In the genomic region with DNA sequence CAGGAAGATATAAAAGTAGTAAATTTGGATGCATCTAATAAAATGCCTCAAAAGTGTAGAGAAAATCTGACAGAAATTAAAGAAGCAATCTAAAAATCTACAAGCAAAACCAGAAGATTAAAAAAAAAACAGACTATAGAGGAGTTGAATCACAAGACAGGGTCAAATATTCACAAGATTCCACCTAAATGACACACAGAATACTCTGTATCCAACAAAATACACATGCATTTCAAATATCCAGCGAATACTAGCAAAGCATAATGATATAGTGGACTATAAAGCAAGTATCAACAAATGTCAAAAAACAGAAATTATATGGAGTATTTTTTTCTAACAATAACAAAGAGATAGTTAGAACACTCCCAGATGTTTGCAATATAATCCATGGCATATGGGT, we compare ENCODE assay signal across 3 cellular contexts.
TF ChIP-seq lines count a peak whose summit lies in the region.

No MANE protein-coding gene starts in this region.

TF ChIP-seq in A549, 52 proteins besides CTCF, POLR2A, EP300 and RAD21 (continued from another document):
- TF ChIP-seq KDM1A (IDR thresholded peaks at IDR 0.05; ENCODE audit: low read depth) (no peak), PHF8 (IDR thresholded peaks at IDR 0.05; ENCODE audit: borderline replicate concordance, low read depth) (no peak), MAFK (IDR thresholded peaks at IDR 0.05; ENCODE audit: partially characterized antibody) (no peak), HOXA7 (CRISPR knock-in tag; IDR thresholded peaks at IDR 0.05) (no peak)
- TF ChIP-seq, protein P1, sequence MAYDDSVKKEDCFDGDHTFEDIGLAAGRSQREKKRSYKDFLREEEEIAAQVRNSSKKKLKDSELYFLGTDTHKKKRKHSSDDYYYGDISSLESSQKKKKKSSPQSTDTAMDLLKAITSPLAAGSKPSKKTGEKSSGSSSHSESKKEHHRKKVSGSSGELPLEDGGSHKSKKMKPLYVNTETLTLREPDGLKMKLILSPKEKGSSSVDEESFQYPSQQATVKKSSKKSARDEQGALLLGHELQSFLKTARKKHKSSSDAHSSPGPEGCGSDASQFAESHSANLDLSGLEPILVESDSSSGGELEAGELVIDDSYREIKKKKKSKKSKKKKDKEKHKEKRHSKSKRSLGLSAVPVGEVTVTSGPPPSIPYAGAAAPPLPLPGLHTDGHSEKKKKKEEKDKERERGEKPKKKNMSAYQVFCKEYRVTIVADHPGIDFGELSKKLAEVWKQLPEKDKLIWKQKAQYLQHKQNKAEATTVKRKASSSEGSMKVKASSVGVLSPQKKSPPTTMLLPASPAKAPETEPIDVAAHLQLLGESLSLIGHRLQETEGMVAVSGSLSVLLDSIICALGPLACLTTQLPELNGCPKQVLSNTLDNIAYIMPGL (CRISPR knock-in tag; IDR thresholded peaks at IDR 0.05; ENCODE audit: borderline replicate concordance), result no peak
- TF ChIP-seq, protein P2, sequence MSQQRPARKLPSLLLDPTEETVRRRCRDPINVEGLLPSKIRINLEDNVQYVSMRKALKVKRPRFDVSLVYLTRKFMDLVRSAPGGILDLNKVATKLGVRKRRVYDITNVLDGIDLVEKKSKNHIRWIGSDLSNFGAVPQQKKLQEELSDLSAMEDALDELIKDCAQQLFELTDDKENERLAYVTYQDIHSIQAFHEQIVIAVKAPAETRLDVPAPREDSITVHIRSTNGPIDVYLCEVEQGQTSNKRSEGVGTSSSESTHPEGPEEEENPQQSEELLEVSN (IDR thresholded peaks at IDR 0.05; ENCODE audit: borderline replicate concordance, low read depth), result no peak

TF ChIP-seq in IMR-90, 13 proteins besides CTCF, POLR2A, EP300 and RAD21:
- TF ChIP-seq, protein P3, sequence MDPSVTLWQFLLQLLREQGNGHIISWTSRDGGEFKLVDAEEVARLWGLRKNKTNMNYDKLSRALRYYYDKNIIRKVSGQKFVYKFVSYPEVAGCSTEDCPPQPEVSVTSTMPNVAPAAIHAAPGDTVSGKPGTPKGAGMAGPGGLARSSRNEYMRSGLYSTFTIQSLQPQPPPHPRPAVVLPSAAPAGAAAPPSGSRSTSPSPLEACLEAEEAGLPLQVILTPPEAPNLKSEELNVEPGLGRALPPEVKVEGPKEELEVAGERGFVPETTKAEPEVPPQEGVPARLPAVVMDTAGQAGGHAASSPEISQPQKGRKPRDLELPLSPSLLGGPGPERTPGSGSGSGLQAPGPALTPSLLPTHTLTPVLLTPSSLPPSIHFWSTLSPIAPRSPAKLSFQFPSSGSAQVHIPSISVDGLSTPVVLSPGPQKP (IDR thresholded peaks at IDR 0.05; ENCODE audit: borderline replicate concordance, low read depth, low read length), result no peak
- TF ChIP-seq FOS (IDR thresholded peaks at IDR 0.05; ENCODE audit: low read depth, low read length), result no peak
- TF ChIP-seq RCOR1 (IDR thresholded peaks at IDR 0.05; ENCODE audit: insufficient replicate concordance, low read length), result no peak
- no peak for TF ChIP-seq CEBPB (IDR thresholded peaks at IDR 0.05; ENCODE audit: low read depth, low read length)
- no peak for TF ChIP-seq SMC3 (IDR thresholded peaks at IDR 0.05; ENCODE audit: low read depth, low read length)
- no peak for TF ChIP-seq MAZ (IDR thresholded peaks at IDR 0.05; ENCODE audit: borderline replicate concordance, low read depth, low read length)
- no peak for TF ChIP-seq CHD1 (IDR thresholded peaks at IDR 0.05; ENCODE audit: low read depth, low read length)
- TF ChIP-seq BHLHE40 (IDR thresholded peaks at IDR 0.05; ENCODE audit: low read depth, low read length), result no peak
- no peak for TF ChIP-seq MAFK (IDR thresholded peaks at IDR 0.05; ENCODE audit: low read depth, low read length)
- no peak for TF ChIP-seq RFX5 (IDR thresholded peaks at IDR 0.05; ENCODE audit: low read depth, low read length)
TF ChIP-seq in IMR-90: peak in this region for 0.

TF ChIP-seq in SK-N-SH treated with all-trans-retinoic acid at 6 μM for 48 hours, 23 proteins besides CTCF, POLR2A, EP300 and RAD21 (continued from another document):
- TF ChIP-seq RARB (CRISPR knock-in tag; IDR thresholded peaks at IDR 0.05) (no peak), TOX (CRISPR knock-in tag; IDR thresholded peaks at IDR 0.05; ENCODE audit: borderline replicate concordance) (no peak), ZFP3 (CRISPR knock-in tag; IDR thresholded peaks at IDR 0.05) (no peak), GLIS3 (CRISPR knock-in tag; IDR thresholded peaks at IDR 0.05) (no peak), ZFP30 (CRISPR knock-in tag; IDR thresholded peaks at IDR 0.05) (no peak), ZNF70 (CRISPR knock-in tag; IDR thresholded peaks at IDR 0.05) (no peak), ZNF8 (CRISPR knock-in tag; IDR thresholded peaks at IDR 0.05) (no peak), SNAI2 (CRISPR knock-in tag; IDR thresholded peaks at IDR 0.05) (no peak)
- TF ChIP-seq, protein P4, sequence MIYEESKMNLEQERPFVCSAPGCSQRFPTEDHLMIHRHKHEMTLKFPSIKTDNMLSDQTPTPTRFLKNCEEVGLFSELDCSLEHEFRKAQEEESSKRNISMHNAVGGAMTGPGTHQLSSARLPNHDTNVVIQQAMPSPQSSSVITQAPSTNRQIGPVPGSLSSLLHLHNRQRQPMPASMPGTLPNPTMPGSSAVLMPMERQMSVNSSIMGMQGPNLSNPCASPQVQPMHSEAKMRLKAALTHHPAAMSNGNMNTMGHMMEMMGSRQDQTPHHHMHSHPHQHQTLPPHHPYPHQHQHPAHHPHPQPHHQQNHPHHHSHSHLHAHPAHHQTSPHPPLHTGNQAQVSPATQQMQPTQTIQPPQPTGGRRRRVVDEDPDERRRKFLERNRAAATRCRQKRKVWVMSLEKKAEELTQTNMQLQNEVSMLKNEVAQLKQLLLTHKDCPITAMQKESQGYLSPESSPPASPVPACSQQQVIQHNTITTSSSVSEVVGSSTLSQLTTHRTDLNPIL (CRISPR knock-in tag; IDR thresholded peaks at IDR 0.05; ENCODE audit: low read depth), result no peak
- TF ChIP-seq, protein P5, sequence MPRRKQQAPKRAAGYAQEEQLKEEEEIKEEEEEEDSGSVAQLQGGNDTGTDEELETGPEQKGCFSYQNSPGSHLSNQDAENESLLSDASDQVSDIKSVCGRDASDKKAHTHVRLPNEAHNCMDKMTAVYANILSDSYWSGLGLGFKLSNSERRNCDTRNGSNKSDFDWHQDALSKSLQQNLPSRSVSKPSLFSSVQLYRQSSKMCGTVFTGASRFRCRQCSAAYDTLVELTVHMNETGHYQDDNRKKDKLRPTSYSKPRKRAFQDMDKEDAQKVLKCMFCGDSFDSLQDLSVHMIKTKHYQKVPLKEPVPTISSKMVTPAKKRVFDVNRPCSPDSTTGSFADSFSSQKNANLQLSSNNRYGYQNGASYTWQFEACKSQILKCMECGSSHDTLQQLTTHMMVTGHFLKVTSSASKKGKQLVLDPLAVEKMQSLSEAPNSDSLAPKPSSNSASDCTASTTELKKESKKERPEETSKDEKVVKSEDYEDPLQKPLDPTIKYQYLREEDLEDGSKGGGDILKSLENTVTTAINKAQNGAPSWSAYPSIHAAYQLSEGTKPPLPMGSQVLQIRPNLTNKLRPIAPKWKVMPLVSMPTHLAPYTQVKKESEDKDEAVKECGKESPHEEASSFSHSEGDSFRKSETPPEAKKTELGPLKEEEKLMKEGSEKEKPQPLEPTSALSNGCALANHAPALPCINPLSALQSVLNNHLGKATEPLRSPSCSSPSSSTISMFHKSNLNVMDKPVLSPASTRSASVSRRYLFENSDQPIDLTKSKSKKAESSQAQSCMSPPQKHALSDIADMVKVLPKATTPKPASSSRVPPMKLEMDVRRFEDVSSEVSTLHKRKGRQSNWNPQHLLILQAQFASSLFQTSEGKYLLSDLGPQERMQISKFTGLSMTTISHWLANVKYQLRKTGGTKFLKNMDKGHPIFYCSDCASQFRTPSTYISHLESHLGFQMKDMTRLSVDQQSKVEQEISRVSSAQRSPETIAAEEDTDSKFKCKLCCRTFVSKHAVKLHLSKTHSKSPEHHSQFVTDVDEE (CRISPR knock-in tag; IDR thresholded peaks at IDR 0.05), result no peak
